ENCODE assay signal across 1 cellular context in the genomic region with DNA sequence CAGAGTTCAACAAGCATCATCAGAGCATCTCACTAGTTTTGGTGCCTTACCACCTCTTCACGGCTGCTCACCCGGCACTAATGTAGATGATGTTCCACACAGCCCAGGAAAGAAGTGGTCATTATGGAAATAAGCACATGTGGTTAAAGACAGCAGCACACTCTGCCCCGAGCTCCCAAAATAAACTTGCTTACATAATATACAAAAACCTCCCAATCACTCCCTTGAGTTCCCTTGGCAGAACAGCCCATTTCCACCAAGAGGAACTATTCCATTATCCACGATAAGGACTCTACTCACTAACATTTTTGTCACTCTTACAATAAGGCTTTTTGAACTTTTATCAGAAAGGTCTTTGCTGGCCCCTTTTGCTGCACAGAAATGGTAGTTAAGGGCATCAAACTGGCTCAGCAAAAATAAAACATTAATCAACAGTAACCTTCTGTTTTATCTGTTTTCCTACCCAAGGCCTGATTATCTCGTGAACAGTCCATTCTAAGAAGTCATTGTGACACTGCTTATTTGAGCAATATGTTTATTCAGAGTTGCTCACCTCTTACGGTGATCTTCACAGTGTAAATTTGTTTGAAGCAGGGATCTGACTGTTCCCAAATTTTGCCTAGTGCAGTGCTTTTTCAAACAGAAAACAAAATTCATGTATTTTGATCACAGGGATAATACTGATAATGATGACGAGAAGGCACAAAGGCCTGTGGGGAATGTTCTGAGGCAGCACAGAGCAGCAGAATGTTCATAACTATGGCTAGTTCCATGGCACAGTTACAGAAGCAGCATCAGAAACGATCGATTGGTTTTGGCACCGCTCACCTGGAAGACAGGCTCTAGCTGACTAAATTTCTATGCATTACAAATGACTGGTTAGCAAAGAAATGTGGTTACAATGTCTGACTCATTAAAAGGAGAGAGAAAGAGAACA.
TF ChIP-seq lines count a peak whose summit lies in the region.

No MANE protein-coding gene starts in this region.

TF ChIP-seq in GM23338, 12 proteins besides CTCF, POLR2A, EP300 and RAD21 (continued from another document):
- TF ChIP-seq, protein P1, sequence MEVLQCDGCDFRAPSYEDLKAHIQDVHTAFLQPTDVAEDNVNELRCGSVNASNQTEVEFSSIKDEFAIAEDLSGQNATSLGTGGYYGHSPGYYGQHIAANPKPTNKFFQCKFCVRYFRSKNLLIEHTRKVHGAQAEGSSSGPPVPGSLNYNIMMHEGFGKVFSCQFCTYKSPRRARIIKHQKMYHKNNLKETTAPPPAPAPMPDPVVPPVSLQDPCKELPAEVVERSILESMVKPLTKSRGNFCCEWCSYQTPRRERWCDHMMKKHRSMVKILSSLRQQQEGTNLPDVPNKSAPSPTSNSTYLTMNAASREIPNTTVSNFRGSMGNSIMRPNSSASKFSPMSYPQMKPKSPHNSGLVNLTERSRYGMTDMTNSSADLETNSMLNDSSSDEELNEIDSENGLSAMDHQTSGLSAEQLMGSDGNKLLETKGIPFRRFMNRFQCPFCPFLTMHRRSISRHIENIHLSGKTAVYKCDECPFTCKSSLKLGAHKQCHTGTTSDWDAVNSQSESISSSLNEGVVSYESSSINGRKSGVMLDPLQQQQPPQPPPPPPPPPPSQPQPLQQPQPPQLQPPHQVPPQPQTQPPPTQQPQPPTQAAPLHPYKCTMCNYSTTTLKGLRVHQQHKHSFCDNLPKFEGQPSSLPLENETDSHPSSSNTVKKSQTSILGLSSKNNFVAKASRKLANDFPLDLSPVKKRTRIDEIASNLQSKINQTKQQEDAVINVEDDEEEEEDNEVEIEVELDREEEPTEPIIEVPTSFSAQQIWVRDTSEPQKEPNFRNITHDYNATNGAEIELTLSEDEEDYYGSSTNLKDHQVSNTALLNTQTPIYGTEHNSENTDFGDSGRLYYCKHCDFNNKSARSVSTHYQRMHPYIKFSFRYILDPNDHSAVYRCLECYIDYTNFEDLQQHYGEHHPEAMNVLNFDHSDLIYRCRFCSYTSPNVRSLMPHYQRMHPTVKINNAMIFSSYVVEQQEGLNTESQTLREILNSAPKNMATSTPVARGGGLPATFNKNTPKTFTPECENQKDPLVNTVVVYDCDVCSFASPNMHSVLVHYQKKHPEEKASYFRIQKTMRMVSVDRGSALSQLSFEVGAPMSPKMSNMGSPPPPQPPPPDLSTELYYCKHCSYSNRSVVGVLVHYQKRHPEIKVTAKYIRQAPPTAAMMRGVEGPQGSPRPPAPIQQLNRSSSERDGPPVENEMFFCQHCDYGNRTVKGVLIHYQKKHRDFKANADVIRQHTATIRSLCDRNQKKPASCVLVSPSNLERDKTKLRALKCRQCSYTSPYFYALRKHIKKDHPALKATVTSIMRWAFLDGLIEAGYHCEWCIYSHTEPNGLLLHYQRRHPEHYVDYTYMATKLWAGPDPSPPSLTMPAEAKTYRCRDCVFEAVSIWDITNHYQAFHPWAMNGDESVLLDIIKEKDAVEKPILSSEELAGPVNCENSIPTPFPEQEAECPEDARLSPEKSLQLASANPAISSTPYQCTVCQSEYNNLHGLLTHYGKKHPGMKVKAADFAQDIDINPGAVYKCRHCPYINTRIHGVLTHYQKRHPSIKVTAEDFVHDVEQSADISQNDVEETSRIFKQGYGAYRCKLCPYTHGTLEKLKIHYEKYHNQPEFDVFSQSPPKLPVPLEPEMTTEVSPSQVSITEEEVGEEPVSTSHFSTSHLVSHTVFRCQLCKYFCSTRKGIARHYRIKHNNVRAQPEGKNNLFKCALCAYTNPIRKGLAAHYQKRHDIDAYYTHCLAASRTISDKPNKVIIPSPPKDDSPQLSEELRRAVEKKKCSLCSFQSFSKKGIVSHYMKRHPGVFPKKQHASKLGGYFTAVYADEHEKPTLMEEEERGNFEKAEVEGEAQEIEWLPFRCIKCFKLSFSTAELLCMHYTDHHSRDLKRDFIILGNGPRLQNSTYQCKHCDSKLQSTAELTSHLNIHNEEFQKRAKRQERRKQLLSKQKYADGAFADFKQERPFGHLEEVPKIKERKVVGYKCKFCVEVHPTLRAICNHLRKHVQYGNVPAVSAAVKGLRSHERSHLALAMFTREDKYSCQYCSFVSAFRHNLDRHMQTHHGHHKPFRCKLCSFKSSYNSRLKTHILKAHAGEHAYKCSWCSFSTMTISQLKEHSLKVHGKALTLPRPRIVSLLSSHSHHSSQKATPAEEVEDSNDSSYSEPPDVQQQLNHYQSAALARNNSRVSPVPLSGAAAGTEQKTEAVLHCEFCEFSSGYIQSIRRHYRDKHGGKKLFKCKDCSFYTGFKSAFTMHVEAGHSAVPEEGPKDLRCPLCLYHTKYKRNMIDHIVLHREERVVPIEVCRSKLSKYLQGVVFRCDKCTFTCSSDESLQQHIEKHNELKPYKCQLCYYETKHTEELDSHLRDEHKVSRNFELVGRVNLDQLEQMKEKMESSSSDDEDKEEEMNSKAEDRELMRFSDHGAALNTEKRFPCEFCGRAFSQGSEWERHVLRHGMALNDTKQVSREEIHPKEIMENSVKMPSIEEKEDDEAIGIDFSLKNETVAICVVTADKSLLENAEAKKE (CRISPR knock-in tag; IDR thresholded peaks at IDR 0.05): no peak
- no peak for TF ChIP-seq CREB1 (CRISPR knock-in tag; IDR thresholded peaks at IDR 0.05; ENCODE audit: low read depth)
- TF ChIP-seq ZNF331 (CRISPR knock-in tag; IDR thresholded peaks at IDR 0.05; ENCODE audit: low read depth): no peak
- no peak for TF ChIP-seq STAT1 (IDR thresholded peaks at IDR 0.05; ENCODE audit: unreplicated experiment)
- no peak for TF ChIP-seq POLR2AphosphoS5 (IDR thresholded peaks at IDR 0.05; ENCODE audit: low read depth)
- TF ChIP-seq, protein P2, sequence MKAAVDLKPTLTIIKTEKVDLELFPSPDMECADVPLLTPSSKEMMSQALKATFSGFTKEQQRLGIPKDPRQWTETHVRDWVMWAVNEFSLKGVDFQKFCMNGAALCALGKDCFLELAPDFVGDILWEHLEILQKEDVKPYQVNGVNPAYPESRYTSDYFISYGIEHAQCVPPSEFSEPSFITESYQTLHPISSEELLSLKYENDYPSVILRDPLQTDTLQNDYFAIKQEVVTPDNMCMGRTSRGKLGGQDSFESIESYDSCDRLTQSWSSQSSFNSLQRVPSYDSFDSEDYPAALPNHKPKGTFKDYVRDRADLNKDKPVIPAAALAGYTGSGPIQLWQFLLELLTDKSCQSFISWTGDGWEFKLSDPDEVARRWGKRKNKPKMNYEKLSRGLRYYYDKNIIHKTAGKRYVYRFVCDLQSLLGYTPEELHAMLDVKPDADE (IDR thresholded peaks at IDR 0.05): no peak
- TF ChIP-seq JUNB (IDR thresholded peaks at IDR 0.05; ENCODE audit: unreplicated experiment): no peak
- TF ChIP-seq, protein P3, sequence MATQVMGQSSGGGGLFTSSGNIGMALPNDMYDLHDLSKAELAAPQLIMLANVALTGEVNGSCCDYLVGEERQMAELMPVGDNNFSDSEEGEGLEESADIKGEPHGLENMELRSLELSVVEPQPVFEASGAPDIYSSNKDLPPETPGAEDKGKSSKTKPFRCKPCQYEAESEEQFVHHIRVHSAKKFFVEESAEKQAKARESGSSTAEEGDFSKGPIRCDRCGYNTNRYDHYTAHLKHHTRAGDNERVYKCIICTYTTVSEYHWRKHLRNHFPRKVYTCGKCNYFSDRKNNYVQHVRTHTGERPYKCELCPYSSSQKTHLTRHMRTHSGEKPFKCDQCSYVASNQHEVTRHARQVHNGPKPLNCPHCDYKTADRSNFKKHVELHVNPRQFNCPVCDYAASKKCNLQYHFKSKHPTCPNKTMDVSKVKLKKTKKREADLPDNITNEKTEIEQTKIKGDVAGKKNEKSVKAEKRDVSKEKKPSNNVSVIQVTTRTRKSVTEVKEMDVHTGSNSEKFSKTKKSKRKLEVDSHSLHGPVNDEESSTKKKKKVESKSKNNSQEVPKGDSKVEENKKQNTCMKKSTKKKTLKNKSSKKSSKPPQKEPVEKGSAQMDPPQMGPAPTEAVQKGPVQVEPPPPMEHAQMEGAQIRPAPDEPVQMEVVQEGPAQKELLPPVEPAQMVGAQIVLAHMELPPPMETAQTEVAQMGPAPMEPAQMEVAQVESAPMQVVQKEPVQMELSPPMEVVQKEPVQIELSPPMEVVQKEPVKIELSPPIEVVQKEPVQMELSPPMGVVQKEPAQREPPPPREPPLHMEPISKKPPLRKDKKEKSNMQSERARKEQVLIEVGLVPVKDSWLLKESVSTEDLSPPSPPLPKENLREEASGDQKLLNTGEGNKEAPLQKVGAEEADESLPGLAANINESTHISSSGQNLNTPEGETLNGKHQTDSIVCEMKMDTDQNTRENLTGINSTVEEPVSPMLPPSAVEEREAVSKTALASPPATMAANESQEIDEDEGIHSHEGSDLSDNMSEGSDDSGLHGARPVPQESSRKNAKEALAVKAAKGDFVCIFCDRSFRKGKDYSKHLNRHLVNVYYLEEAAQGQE (IDR thresholded peaks at IDR 0.05; ENCODE audit: unreplicated experiment): no peak
